ENCODE assay signal across 8 cellular contexts in genomic region chr1:8702121-8702520, GRCh38.
DNase-seq lines count a peak whose midpoint lies in the region; ATAC-seq and TF ChIP-seq lines count a peak whose summit lies in the region.

No MANE protein-coding gene starts in this region.

- H3K27ac Mint-ChIP-seq in HFFc6 (peak overlapping the region; percentile 81), neural crest cell (ENCODE audit: unreplicated experiment) (peak overlapping the region; percentile 81)

- peak overlapping the region; percentile 90 for H3K4me3 Mint-ChIP-seq in HFFc6
- H3K4me3 Mint-ChIP-seq in neural crest cell: peak overlapping the region; percentile 89

- ATAC-seq in GM21619 (IDR thresholded peaks at IDR 0.05; ENCODE audit: unreplicated experiment): no peak
- ATAC-seq in GM21390 (IDR thresholded peaks at IDR 0.05; ENCODE audit: unreplicated experiment): no peak

- no peak for TF ChIP-seq POLR2A in erythroblast (IDR thresholded peaks at IDR 0.05; ENCODE audit: low read length)

- H3K4me1 Mint-ChIP-seq in HFFc6 (ENCODE audit: low read depth) (peaks cover 47% of the 10 kb centered on the region), neural crest cell (peaks cover 75% of the 10 kb centered on the region)

- H3K9me3 Mint-ChIP-seq in HFFc6: no peaks in the 10 kb centered on the region
- H3K9me3 Mint-ChIP-seq in neural crest cell: no peaks in the 10 kb centered on the region

- DNase-seq in CMK (ENCODE audit: low read depth) (peak; percentile 26), HFFc6 (no peak), SK-N-DZ (ENCODE audit: low spot score) (peak; percentile 37), erythroblast (lab: John Stamatoyannopoulos, UW) (peak; percentile 43 to 45), neural crest cell (ENCODE audit: low read depth, low spot score) (no peak)
- DNase-seq in stimulated activated CD4-positive, alpha-beta T cell treated with anti-CD3 and anti-CD28 coated beads, Interleukin-1b, Interleukin-23, amount 100 ng/mL, for 48 hours: no peak

- no peak for TF ChIP-seq CTCF in HFFc6 (IDR thresholded peaks at IDR 0.05)
- no peak for TF ChIP-seq CTCF in neural crest cell (conservative IDR thresholded peaks at IDR 0.05)

- H3K27me3 Mint-ChIP-seq in HFFc6 (ENCODE audit: insufficient read depth) (no peaks in the 10 kb centered on the region), neural crest cell (ENCODE audit: low read depth) (no peaks in the 10 kb centered on the region)

- H3K36me3 Mint-ChIP-seq in HFFc6 (ENCODE audit: low read depth) (no peaks in the 10 kb centered on the region), neural crest cell (ENCODE audit: low read depth) (no peaks in the 10 kb centered on the region)

Comparison
In these comparisons a context has a peak if more than half of its experiments do, and no peak if none do; other contexts are left out.
1. DNase-seq: peak in CMK (single experiment), SK-N-DZ (single experiment) and erythroblast (2 of 2); none in HFFc6 (single experiment), neural crest cell (single experiment) and stimulated activated CD4-positive, alpha-beta T cell treated with anti-CD3 and anti-CD28 coated beads, Interleukin-1b, Interleukin-23, amount 100 ng/mL, for 48 hours (single experiment).